In the genomic region with DNA sequence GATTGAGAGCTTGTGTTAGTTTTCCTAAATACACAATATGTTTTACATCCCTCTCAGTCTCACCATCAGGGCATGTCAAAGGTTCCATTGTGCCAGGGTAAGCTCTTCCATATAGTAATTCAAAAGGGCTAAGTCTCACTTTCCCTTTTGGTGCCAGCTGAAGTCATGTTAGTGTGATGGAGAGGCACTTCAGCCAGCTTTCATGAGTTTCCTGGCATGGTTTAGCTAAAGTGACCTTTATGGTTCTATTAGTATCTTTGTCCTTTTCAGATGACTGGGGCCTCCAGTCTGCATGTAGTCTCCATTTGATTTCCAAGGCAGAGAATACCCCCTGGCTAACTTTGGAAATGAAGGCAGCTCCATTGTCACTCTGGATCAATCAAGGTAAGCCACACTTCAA, we compare ENCODE assay signal across 27 cellular contexts.
"Had no signal": no experiment of that assay in that cellular context is flagged by ENCODE, and none has a peak within 500 bp of the region (broad histone marks: within the 10 kb centered on the region; RNA-seq: fewer than 3 reads in every experiment).

No MANE protein-coding gene starts in this region.

- H3K36me3 ChIP-seq: Peyer's patch had no signal

- DNase-seq: activated CD4-positive, alpha-beta T cell treated with anti-CD3 and anti-CD28 coated beads for 48 hours; activated CD4-positive, alpha-beta T cell treated with anti-CD3 and anti-CD28 coated beads, Interleukin-2, amount 50 U/mL, for 4 hours; activated CD4-positive, CD25-positive, alpha-beta regulatory T cell treated with anti-CD3 and anti-CD28 coated beads, Interleukin-2, amount 50 U/mL, for 72 hours; activated CD8-positive, alpha-beta memory T cell treated with anti-CD3 and anti-CD28 coated beads, Interleukin-2, amount 10 ng/mL, durations not matched to agents 7 days and 5 days; activated effector memory CD4-positive, alpha-beta T cell treated with Interleukin-2 at 50 U/mL for 16 hours; activated naive CD4-positive, alpha-beta T cell; activated T-cell treated with anti-CD3 and anti-CD28 coated beads, Interleukin-2, amount 50 U/mL, for 24 hours; body of pancreas; Karpas-422; MM.1S; NCI-H1105; NCI-H1436; NCI-H1694 treated with DMSO at 0.1 percent for 48 hours; NCI-H2081 treated with DMSO at 0.1 percent for 48 hours; NCI-H2171 treated with DMSO at 0.1 percent for 48 hours; NCI-H226; NCI-H510A treated with DMSO at 0.1 percent for 48 hours; NCI-H748 treated with DMSO at 0.1 percent for 48 hours; OCI-M1; Peyer's patch; SHP77 treated with DMSO at 0.1 percent for 48 hours; T-helper 17 cell; T-helper 9 cell had no signal

- H3K9me3 ChIP-seq: ascending aorta, body of pancreas, Peyer's patch had no signal

- ATAC-seq: activated CD8-positive, alpha-beta memory T cell treated with anti-CD3 and anti-CD28 coated beads, Interleukin-2, amount 10 ng/mL, durations not matched to agents 7 days and 5 days; body of pancreas; K562; T-helper 17 cell; WTC11 had no signal

- H3K27me3 ChIP-seq: ascending aorta, body of pancreas, Peyer's patch had no signal

- H3K27ac ChIP-seq: ascending aorta, body of pancreas, Peyer's patch, RWPE1 had no signal

- H3K4me1 ChIP-seq: ascending aorta, body of pancreas, Peyer's patch had no signal

- H3K4me3 ChIP-seq: ascending aorta, body of pancreas, K562, Peyer's patch had no signal
